In genomic region chr2:46207591-46207990, GRCh38 we compare ENCODE assay signal across 7 cellular contexts.
"Had no signal": no experiment of that assay in that cellular context is flagged by ENCODE, and none has a peak within 500 bp of the region (broad histone marks: within the 10 kb centered on the region; RNA-seq: fewer than 3 reads in every experiment).

No MANE protein-coding gene starts in this region.

- FAIRE-seq: G401.6, GM12878, GM12891, GM18507, GM19239 had no signal

- DNase-seq: GDM1, GF-D8 had no signal

- H3K4me3 ChIP-seq: GM12878 had no signal

- ATAC-seq: GM12878 had no signal
